8 cellular contexts compared by ENCODE assay signal in genomic region chr9:134066923-134067851, GRCh38. TPM values are rescaled to one million over a fixed set of nuclear protein-coding genes. Genes with fewer than 3 reads are reported as not detected.
A peak's percentile ranks its signal among the peaks of the same experiment; 100 is the strongest.
DNase-seq lines count a peak whose midpoint lies in the region; ATAC-seq and TF ChIP-seq lines count a peak whose summit lies in the region.

No MANE protein-coding gene starts in this region.

- no peaks in the 10 kb centered on the region for H3K36me3 ChIP-seq in PC-3 (ENCODE audit: low read depth, low read length)
- H3K36me3 ChIP-seq in gastrocnemius medialis: no peaks in the 10 kb centered on the region

- peak overlapping the region; percentile 30; the same call in 1 of the 2 replicates for H2AFZ ChIP-seq in PC-3 (ENCODE audit: low read length)

- POLR2A ChIA-PET in PC-3 (lab: Charles Lee; ENCODE audit: unreplicated experiment): no interaction called here

- H3K27ac Mint-ChIP-seq in activated naive CD8-positive, alpha-beta T cell treated with anti-CD3 and anti-CD28 coated beads for 36 hours: peak overlapping the region; percentile 92

- no peaks in the 10 kb centered on the region for H3K9me3 Mint-ChIP-seq in activated naive CD8-positive, alpha-beta T cell treated with anti-CD3 and anti-CD28 coated beads for 36 hours

- CTCF ChIA-PET in PC-3 (lab: Charles Lee): no interaction called here

- no peak for TF ChIP-seq POLR2A in gastrocnemius medialis (IDR thresholded peaks at IDR 0.05)

- no TSS peak for BruUV-seq in PC-3 (replicated peaks; lab: Mats Ljungman, UMichigan)

- H3K4me1 ChIP-seq in PC-3 (ENCODE audit: insufficient read depth, low read length) (peaks cover 9% of the 10 kb centered on the region; the same call in 1 of the 2 replicates), gastrocnemius medialis (peaks cover 45 to 48% of the 10 kb centered on the region in 2 donors)

- H3K4me3 ChIP-seq in PC-3 (ENCODE audit: low read length): peak overlapping the region; percentile 89
- H3K4me3 ChIP-seq in gastrocnemius medialis: peak overlapping the region; percentile 60 to 78 (median 72)

- in situ Hi-C loops in gastrocnemius medialis (cut with MboI; ENCODE audit: low sequenced_read_pairs in 4 of 4): no loop called here

- no peaks in the 10 kb centered on the region for H3F3A ChIP-seq in PC-3 (ENCODE audit: low read length, unreplicated experiment)

- DNase-seq in NCI-H2227 (lab: John Stamatoyannopoulos, UW; ENCODE audit: unreplicated experiment) (peak; percentile 61), NCI-H2227 treated with DMSO at 0.1 percent for 48 hours (lab: John Stamatoyannopoulos, UW) (no peak), PC-3 (no peak), hepatic stellate cell (ENCODE audit: low spot score) (peak; percentile 68), gastrocnemius medialis (peak in 1 of 2 donors; percentile 18), HPDE6-E6E7 (ENCODE audit: extremely low spot score) (no peak)
- DNase-seq in activated naive CD8-positive, alpha-beta T cell treated with anti-CD3 and anti-CD28 coated beads for 36 hours: peak; percentile 56

- H3K79me2 ChIP-seq in PC-3 (ENCODE audit: low read length): peaks cover 50% of the 10 kb centered on the region

- intact Hi-C loops in PC-3 (cut with micrococcal nuclease) (loop anchor here (5.0 kb wide), 1 partner anchor 70 kb away; the partner anchor contains the start of gene WDR5), gastrocnemius medialis (cut with DNase I; ENCODE audit: low total_unique reads) (loop anchor here (2.0 to 5.0 kb wide), 3 partner anchors 18 to 1895 kb away; partner anchors contain the start of genes RXRA and UBAC1)

- H3K4me3 Mint-ChIP-seq in activated naive CD8-positive, alpha-beta T cell treated with anti-CD3 and anti-CD28 coated beads for 36 hours: peak overlapping the region; percentile 88

- peaks cover 19% of the 10 kb centered on the region for H3K27me3 Mint-ChIP-seq in activated naive CD8-positive, alpha-beta T cell treated with anti-CD3 and anti-CD28 coated beads for 36 hours

- no peak for TF ChIP-seq CTCF in PC-3 (conservative IDR thresholded peaks at IDR 0.05; ENCODE audit: low read depth, low read length)
- TF ChIP-seq CTCF in gastrocnemius medialis (IDR thresholded peaks at IDR 0.05 in 4 of 5, conservative IDR thresholded peaks at IDR 0.05 in 1 of 5): no peak

- H3K9me3 ChIP-seq in PC-3 (ENCODE audit: low read length) (no peaks in the 10 kb centered on the region), gastrocnemius medialis (no peaks in the 10 kb centered on the region)

- H3K36me3 Mint-ChIP-seq in activated naive CD8-positive, alpha-beta T cell treated with anti-CD3 and anti-CD28 coated beads for 36 hours: no peaks in the 10 kb centered on the region

- peaks cover 34% of the 10 kb centered on the region for H3K4me1 Mint-ChIP-seq in activated naive CD8-positive, alpha-beta T cell treated with anti-CD3 and anti-CD28 coated beads for 36 hours

- no peaks in the 10 kb centered on the region for H3K9me2 ChIP-seq in PC-3 (replicated peaks; ENCODE audit: low read length)

- peak overlapping the region; percentile 99 for H3K4me2 ChIP-seq in PC-3 (ENCODE audit: low read length)

- H3K27ac ChIP-seq in PC-3 (ENCODE audit: low read length) (no peak overlapping the region), gastrocnemius medialis (peak overlapping the region; percentile 77 to 84 (median 82))

- H3K27me3 ChIP-seq in PC-3 (ENCODE audit: low read length) (no peaks in the 10 kb centered on the region; the same call in 1 of the 2 replicates), gastrocnemius medialis (no peaks in the 10 kb centered on the region)

- ATAC-seq in HG02678 (IDR thresholded peaks at IDR 0.05; ENCODE audit: unreplicated experiment) (peak; percentile 20), PC-3 (no peak; the same call in 1 of the 2 replicates), gastrocnemius medialis (peak; percentile 40 to 45)

- peak overlapping the region; percentile 83 for H3K9ac ChIP-seq in PC-3 (ENCODE audit: low read length)

- H4K20me1 ChIP-seq in PC-3 (ENCODE audit: low read length): no peaks in the 10 kb centered on the region

RNA-seq across cellular contexts. Expression of gene BRD3, which starts 0.6 kb away (rescaled TPM):
- total RNA-seq in PC-3 (2014; rRNA removed): 4.4 and 5.5 TPM in 2 replicates
- total RNA-seq in activated naive CD8-positive, alpha-beta T cell treated with anti-CD3 and anti-CD28 coated beads for 36 hours: 10 to 100 TPM; 32.3 to 34.0 TPM
- 10 to 100 TPM; 10.8 to 21.5 (median 16.5) TPM for total RNA-seq in gastrocnemius medialis

RNA-seq across cellular contexts. Expression of gene BRD3OS, which starts 41.9 kb away (rescaled TPM):
- 13.6 and 19.9 TPM in 2 replicates for total RNA-seq in PC-3 (2014; rRNA removed)
- 10 to 100 TPM; 12.6 to 12.7 TPM for total RNA-seq in activated naive CD8-positive, alpha-beta T cell treated with anti-CD3 and anti-CD28 coated beads for 36 hours
- total RNA-seq in gastrocnemius medialis: 1 to 10 TPM in 3 of 4 donors, under 1 TPM in 1; 0.76 to 9.3 (median 5.8) TPM

Comparison
In these comparisons a context has a peak if more than half of its experiments do, and no peak if none do; other contexts are left out.
1. DNase-seq: peak in NCI-H2227 (single experiment), activated naive CD8-positive, alpha-beta T cell treated with anti-CD3 and anti-CD28 coated beads for 36 hours (single experiment) and hepatic stellate cell (single experiment); none in NCI-H2227 treated with DMSO at 0.1 percent for 48 hours (single experiment), PC-3 (single experiment) and HPDE6-E6E7 (single experiment).